In the genomic region with DNA sequence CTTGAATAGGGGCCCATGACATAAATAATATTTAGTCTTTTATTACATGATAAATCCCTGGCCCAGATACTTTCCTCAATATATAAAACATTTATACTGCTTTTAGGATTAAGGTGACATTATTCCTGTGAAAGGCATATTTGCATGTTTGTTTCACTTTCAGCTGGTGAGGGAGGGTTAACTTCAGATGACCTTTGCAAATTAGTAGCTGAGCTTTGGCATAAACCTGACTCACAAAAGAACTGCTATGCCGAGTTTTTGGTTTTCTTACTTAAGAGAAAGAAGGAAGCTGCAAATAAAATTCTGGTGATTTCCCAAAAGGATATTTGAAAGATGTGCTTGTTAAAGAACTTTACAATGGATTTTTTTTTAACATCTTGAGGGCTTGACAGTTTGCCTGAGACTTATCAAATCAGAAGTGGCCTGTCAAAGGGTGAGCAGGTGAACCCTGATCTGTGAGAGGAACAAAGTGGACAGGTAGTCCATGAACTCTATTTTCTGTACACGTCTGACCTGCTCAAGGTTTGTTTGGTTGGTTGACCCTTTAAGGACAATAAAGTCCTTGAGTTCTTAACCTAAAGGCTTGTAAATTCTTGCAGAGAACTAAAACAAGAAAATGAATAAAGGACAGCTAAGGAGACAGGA, we compare ENCODE assay signal across 1 cellular context.
TF ChIP-seq lines count a peak whose summit lies in the region.

No MANE protein-coding gene starts in this region.

TF ChIP-seq in WTC11, 78 proteins besides CTCF, POLR2A, EP300 and RAD21 (continued from another document):
- TF ChIP-seq, protein P1, sequence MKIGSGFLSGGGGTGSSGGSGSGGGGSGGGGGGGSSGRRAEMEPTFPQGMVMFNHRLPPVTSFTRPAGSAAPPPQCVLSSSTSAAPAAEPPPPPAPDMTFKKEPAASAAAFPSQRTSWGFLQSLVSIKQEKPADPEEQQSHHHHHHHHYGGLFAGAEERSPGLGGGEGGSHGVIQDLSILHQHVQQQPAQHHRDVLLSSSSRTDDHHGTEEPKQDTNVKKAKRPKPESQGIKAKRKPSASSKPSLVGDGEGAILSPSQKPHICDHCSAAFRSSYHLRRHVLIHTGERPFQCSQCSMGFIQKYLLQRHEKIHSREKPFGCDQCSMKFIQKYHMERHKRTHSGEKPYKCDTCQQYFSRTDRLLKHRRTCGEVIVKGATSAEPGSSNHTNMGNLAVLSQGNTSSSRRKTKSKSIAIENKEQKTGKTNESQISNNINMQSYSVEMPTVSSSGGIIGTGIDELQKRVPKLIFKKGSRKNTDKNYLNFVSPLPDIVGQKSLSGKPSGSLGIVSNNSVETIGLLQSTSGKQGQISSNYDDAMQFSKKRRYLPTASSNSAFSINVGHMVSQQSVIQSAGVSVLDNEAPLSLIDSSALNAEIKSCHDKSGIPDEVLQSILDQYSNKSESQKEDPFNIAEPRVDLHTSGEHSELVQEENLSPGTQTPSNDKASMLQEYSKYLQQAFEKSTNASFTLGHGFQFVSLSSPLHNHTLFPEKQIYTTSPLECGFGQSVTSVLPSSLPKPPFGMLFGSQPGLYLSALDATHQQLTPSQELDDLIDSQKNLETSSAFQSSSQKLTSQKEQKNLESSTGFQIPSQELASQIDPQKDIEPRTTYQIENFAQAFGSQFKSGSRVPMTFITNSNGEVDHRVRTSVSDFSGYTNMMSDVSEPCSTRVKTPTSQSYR (CRISPR knock-in tag; IDR thresholded peaks at IDR 0.05), result no peak
- TF ChIP-seq, protein P2, sequence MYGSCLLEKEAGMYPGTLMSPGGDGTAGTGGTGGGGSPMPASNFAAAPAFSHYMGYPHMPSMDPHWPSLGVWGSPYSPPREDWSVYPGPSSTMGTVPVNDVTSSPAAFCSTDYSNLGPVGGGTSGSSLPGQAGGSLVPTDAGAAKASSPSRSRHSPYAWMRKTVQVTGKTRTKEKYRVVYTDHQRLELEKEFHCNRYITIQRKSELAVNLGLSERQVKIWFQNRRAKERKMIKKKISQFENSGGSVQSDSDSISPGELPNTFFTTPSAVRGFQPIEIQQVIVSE (CRISPR knock-in tag; IDR thresholded peaks at IDR 0.05; ENCODE audit: borderline replicate concordance), result no peak
TF ChIP-seq in WTC11: peak in this region for 0.
